ENCODE assay signal across 8 cellular contexts in the genomic region with DNA sequence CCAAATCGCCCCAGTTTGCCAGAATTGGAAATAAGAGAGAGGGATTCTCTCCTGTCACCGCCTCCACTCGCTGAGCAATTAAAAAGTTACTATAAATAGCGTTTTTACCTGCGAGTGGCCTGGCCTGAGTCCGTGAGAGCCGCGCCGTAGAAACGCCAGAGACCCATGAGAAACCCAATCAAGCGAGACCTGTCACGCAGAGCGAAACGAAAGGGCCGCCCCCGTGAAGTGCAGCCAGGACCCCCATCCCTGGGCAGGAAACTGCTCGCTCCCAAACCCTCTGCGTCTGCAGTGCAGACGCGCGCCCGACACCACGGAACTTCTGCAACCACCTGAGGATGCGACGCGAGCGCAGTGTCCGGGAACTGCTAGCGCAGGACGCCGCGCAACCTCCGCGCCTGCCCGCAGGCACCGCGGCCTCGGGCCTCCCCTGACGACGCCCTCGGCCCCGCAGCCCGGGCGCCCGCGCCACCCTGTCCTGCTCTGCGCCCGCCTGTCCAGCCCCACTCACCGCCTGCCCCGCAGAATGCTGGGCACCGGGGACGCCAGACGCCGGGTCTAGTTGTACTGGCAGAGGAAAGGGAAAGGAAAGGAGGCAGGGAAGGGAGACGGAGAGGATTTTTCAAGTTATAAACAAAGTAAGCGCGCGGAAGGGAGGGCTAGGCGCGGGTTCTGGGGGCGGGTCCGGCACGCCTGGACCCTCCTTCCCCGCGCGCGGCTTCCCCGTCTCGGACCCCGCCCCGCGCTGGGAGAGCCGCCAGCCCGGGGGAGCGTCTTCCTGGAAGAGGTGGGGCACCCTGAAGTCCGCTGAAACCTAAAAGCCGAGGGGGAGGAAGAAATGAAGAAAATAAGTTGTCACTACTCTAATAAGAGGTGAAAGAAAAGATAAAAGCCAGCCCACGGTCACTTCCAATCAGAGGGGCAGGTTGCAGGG. TPM values are rescaled to one million over a fixed set of nuclear protein-coding genes. Genes with fewer than 3 reads are reported as not detected.
DNase-seq lines count a peak whose midpoint lies in the region; ATAC-seq, FAIRE-seq and TF ChIP-seq lines count a peak whose summit lies in the region.

A gene with protein sequence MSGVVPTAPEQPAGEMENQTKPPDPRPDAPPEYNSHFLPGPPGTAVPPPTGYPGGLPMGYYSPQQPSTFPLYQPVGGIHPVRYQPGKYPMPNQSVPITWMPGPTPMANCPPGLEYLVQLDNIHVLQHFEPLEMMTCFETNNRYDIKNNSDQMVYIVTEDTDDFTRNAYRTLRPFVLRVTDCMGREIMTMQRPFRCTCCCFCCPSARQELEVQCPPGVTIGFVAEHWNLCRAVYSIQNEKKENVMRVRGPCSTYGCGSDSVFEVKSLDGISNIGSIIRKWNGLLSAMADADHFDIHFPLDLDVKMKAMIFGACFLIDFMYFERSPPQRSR (minus strand): TSS at position 657 of the 934 bp plus-strand sequence. CDS start 29,034 bp downstream, outside the sequence.

- BruUV-seq in PC-9 (replicated peaks; lab: Mats Ljungman, UMichigan) = TSS peak; percentile 57

- H3K27ac ChIP-seq in PC-9 (no peak within 1 kb of the TSS), iPS-18a (ENCODE audit: low read length) (no peak within 1 kb of the TSS)

- H3K4me1 ChIP-seq in PC-9 (replicated peaks; ENCODE audit: insufficient read depth) (peaks cover 7% of the 10 kb centered on the region), iPS-18a (ENCODE audit: control insufficient read depth, low read depth, low read length) (peaks cover 6% of the 10 kb centered on the region)

- peak within 1 kb of the TSS; percentile 90 for H3K4me3 ChIP-seq in PC-9
- peak within 1 kb of the TSS; percentile 59 for H3K4me3 ChIP-seq in bronchial epithelial cell (ENCODE audit: low read depth, low read length)
- H3K4me3 ChIP-seq in iPS-18a (ENCODE audit: low read length) = peak within 1 kb of the TSS; percentile 72

- peak; percentile 68 for ATAC-seq in HG02610 (IDR thresholded peaks at IDR 0.05; ENCODE audit: unreplicated experiment)
- ATAC-seq in HG03565 (IDR thresholded peaks at IDR 0.05; ENCODE audit: unreplicated experiment) = no peak

- H3K27me3 ChIP-seq in PC-9 (ENCODE audit: insufficient read depth, low read depth) (no peaks in the 10 kb centered on the region), bronchial epithelial cell (ENCODE audit: control insufficient read depth, insufficient read depth, low read length) (no peaks in the 10 kb centered on the region), iPS-18a (ENCODE audit: control insufficient read depth, insufficient read depth, low read length) (peaks cover 12% of the 10 kb centered on the region)

- peak within 1 kb of the TSS; percentile 97 for H2AFZ ChIP-seq in PC-9

- H3K36me3 ChIP-seq in PC-9 (ENCODE audit: low read depth) (no peaks in the 10 kb centered on the region), bronchial epithelial cell (ENCODE audit: control insufficient read depth, insufficient read depth, low read length) (no peaks in the 10 kb centered on the region), iPS-18a (ENCODE audit: control insufficient read depth, low read depth, low read length) (no peaks in the 10 kb centered on the region)

- H3K4me2 ChIP-seq in PC-9 = peak within 1 kb of the TSS; percentile 81

- no peaks in the 10 kb centered on the region for H3F3A ChIP-seq in PC-9 (ENCODE audit: insufficient read depth, low read depth)

- peak; percentile 12 for DNase-seq in activated CD4-positive, alpha-beta T cell treated with anti-CD3 and anti-CD28 coated beads for 48 hours
- no peak for DNase-seq in activated CD4-positive, alpha-beta T cell treated with anti-CD3 and anti-CD28 coated beads for 1 hour
- peak in 1 of 2 experiments; percentile 75 for DNase-seq in PC-9
- DNase-seq in bronchial epithelial cell (ENCODE audit: low read depth) = peak; percentile 10
- peak; percentile 83 for DNase-seq in retina

- H3K9me2 ChIP-seq in PC-9 (ENCODE audit: insufficient read depth) = no peaks in the 10 kb centered on the region

- TF ChIP-seq CTCF in PC-9 (conservative IDR thresholded peaks at IDR 0.05) = no peak
- TF ChIP-seq CTCF in bronchial epithelial cell (IDR thresholded peaks at IDR 0.05; ENCODE audit: insufficient read depth, low read length, severe bottlenecking) = no peak

- FAIRE-seq in bronchial epithelial cell (lab: Jason Lieb, UNC) = no peak

- no peaks in the 10 kb centered on the region for H3K79me2 ChIP-seq in PC-9 (ENCODE audit: low read depth)

- POLR2A ChIA-PET in PC-9 (lab: Charles Lee; ENCODE audit: unreplicated experiment) = no interaction called here

- CTCF ChIA-PET in PC-9 (lab: Charles Lee) = no interaction called here

- H4K20me1 ChIP-seq in PC-9 (ENCODE audit: insufficient read depth) = no peaks in the 10 kb centered on the region

- intact Hi-C loops in PC-9 (cut with micrococcal nuclease; ENCODE audit: unreplicated experiment) = no loop called here

- H3K9ac ChIP-seq in iPS-18a (ENCODE audit: low read length) = peak within 1 kb of the TSS; percentile 42

- H3K9me3 ChIP-seq in PC-9 (ENCODE audit: insufficient read depth, low read depth) (no peaks in the 10 kb centered on the region), iPS-18a (ENCODE audit: control insufficient read depth, low read depth, low read length) (no peaks in the 10 kb centered on the region)

RNA-seq across cellular contexts. Expression of the gene that starts here (rescaled TPM):
- total RNA-seq in PC-9 (2021) (8.3 and 8.4 TPM in 2 replicates), bronchial epithelial cell (under 0.01 and 0.26 TPM in 2 replicates)

Comparison
In these comparisons a context has a peak if more than half of its experiments do, and no peak if none do; other contexts are left out.
1. Peak in DNase-seq and H3K4me3 ChIP-seq in bronchial epithelial cell; RNA of the gene not detected or under 1 TPM.